Comparison of ENCODE assay signal across 9 cellular contexts in genomic region chr2:200077210-200077650, GRCh38.
A peak's percentile ranks its signal among the peaks of the same experiment; 100 is the strongest.
DNase-seq lines count a peak whose midpoint lies in the region; ATAC-seq, FAIRE-seq and TF ChIP-seq lines count a peak whose summit lies in the region.
"Had no signal": no experiment of that assay in that cellular context is flagged by ENCODE, and none has a peak within 500 bp of the region (broad histone marks: within the 10 kb centered on the region; RNA-seq: fewer than 3 reads in every experiment).

No MANE protein-coding gene starts in this region.

- H3K27me3 ChIP-seq in bronchial epithelial cell (ENCODE audit: control insufficient read depth, insufficient read depth, low read length): no peaks in the 10 kb centered on the region
- H3K27me3 ChIP-seq in lung (ENCODE audit: control insufficient read depth, insufficient read depth): no peaks in the 10 kb centered on the region

- H3K4me3 Mint-ChIP-seq in activated T-cell treated with anti-CD3 and anti-CD28 coated beads, Interleukin-2, amount 50 U/mL, for 72 hours: no peak overlapping the region
- H3K4me3 Mint-ChIP-seq: activated CD4-positive, alpha-beta T cell treated with anti-CD3 and anti-CD28 coated beads, Interleukin-2, amount 10 ng/mL, durations not matched to agents 7 days and 5 days had no signal

- no peaks in the 10 kb centered on the region for H3K36me3 Mint-ChIP-seq in activated T-cell treated with anti-CD3 and anti-CD28 coated beads, Interleukin-2, amount 50 U/mL, for 72 hours (ENCODE audit: insufficient read depth in 2 of 2)

- TF ChIP-seq CTCF in AG09319 (IDR thresholded peaks at IDR 0.05; ENCODE audit: low read depth, low read length) (no peak), bronchial epithelial cell (IDR thresholded peaks at IDR 0.05; ENCODE audit: insufficient read depth, low read length, severe bottlenecking) (no peak), lung (IDR thresholded peaks at IDR 0.05; ENCODE audit: control extremely low read depth, extremely low read depth) (no peak)

- H3K27ac ChIP-seq in lung (ENCODE audit: low read depth in 1 of 2, low read length in 1 of 2): no peak overlapping the region

- peaks cover 12% of the 10 kb centered on the region for H3K27me3 Mint-ChIP-seq in activated T-cell treated with anti-CD3 and anti-CD28 coated beads, Interleukin-2, amount 50 U/mL, for 72 hours (ENCODE audit: low read depth)

- H3K4me3 ChIP-seq in bronchial epithelial cell (ENCODE audit: low read depth, low read length) (no peak overlapping the region), lung (no peak overlapping the region)

- H3K9me3 Mint-ChIP-seq in activated T-cell treated with anti-CD3 and anti-CD28 coated beads, Interleukin-2, amount 50 U/mL, for 72 hours: peaks cover 0 to under 1% of the 10 kb centered on the region in 2 donors

- no peaks in the 10 kb centered on the region for H3K9me3 ChIP-seq in lung (ENCODE audit: control insufficient read depth in 2 of 2, insufficient read depth in 1 of 2, low read length in 1 of 2)

- no peak for FAIRE-seq in bronchial epithelial cell (lab: Jason Lieb, UNC)

- DNase-seq in AG09319 (ENCODE audit: extremely low read depth, low read depth): peak; percentile 20
- peak; percentile 67 for DNase-seq in HT-29 (ENCODE audit: low spot score)
- peak; percentile 93 for DNase-seq in bronchial epithelial cell (ENCODE audit: low read depth)
- no peak for DNase-seq in lung (ENCODE audit: low spot score)
- no peak for DNase-seq in NCI-H2227 treated with DMSO at 0.1 percent for 48 hours (lab: John Stamatoyannopoulos, UW)
- no peak for DNase-seq in ecto neural progenitor cell (ENCODE audit: low spot score)
- DNase-seq in activated T-cell treated with anti-CD3 and anti-CD28 coated beads, Interleukin-2, amount 50 U/mL, for 72 hours: no peak
- DNase-seq: activated CD4-positive, alpha-beta T cell treated with anti-CD3 and anti-CD28 coated beads, Interleukin-2, amount 10 ng/mL, durations not matched to agents 7 days and 5 days had no signal

- peaks cover 0 to 1% of the 10 kb centered on the region in 2 donors for H3K4me1 ChIP-seq in lung (ENCODE audit: control insufficient read depth in 2 of 2, insufficient read depth in 2 of 2, low read length in 2 of 2)

- H3K27ac Mint-ChIP-seq in activated T-cell treated with anti-CD3 and anti-CD28 coated beads, Interleukin-2, amount 50 U/mL, for 72 hours: no peak overlapping the region
- H3K27ac Mint-ChIP-seq: activated CD4-positive, alpha-beta T cell treated with anti-CD3 and anti-CD28 coated beads, Interleukin-2, amount 10 ng/mL, durations not matched to agents 7 days and 5 days had no signal

- no peaks in the 10 kb centered on the region for H3K4me1 Mint-ChIP-seq in activated T-cell treated with anti-CD3 and anti-CD28 coated beads, Interleukin-2, amount 50 U/mL, for 72 hours (ENCODE audit: low read depth)
- H3K4me1 Mint-ChIP-seq: activated CD4-positive, alpha-beta T cell treated with anti-CD3 and anti-CD28 coated beads, Interleukin-2, amount 10 ng/mL, durations not matched to agents 7 days and 5 days had no signal

- H3K36me3 ChIP-seq in bronchial epithelial cell (ENCODE audit: control insufficient read depth, insufficient read depth, low read length): no peaks in the 10 kb centered on the region
- no peaks in the 10 kb centered on the region for H3K36me3 ChIP-seq in lung (ENCODE audit: control insufficient read depth in 2 of 2, insufficient read depth in 2 of 2, low read length in 2 of 2)

- 40 to 67% methylated on average over 5 of the region's 5 CpGs for whole genome bisulfite sequencing in lung, 2 donors

- ATAC-seq in lung (ENCODE audit: insufficient read depth, low FRiP score): peak; percentile 66
- ATAC-seq in activated T-cell treated with anti-CD3 and anti-CD28 coated beads, Interleukin-2, amount 50 U/mL, for 72 hours (replicated peaks in 1 of 2): no peak
- no peak for ATAC-seq in HG03439 (IDR thresholded peaks at IDR 0.05; ENCODE audit: unreplicated experiment)

Comparison
In these comparisons a context has a peak if more than half of its experiments do, and no peak if none do; other contexts are left out.
1. DNase-seq: peak in AG09319 (single experiment), HT-29 (single experiment) and bronchial epithelial cell (single experiment); none in lung (single experiment), NCI-H2227 treated with DMSO at 0.1 percent for 48 hours (single experiment), ecto neural progenitor cell (single experiment) and activated T-cell treated with anti-CD3 and anti-CD28 coated beads, Interleukin-2, amount 50 U/mL, for 72 hours (0 of 2).